ENCODE assay signal across 20 cellular contexts in the genomic region with DNA sequence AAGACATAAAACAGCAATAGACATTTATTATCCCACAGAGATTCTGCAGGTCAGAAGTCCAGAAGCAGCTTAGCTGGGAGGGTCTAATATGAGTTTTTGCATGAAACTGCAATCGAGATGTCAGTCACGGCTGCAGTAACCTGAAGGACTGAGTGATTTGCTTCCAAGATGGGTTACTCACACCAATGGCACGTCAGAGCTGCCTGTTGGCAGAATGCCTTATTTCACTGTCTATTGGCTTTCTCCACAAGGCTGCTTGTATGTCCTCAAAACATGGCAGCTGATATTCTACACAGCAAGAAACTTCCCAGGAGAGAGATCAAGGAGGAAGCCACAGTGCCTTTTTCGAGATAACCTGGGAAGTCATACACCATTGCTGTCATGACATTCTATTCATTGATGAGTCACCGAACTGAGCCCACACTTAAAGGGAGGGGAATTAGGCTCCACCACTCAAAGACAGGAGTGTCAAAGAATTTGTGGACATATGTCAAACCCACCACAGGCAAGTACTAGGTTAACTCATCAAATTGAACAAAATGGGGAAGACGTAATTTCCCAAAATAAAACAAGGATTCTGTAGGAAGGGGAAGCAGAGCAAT.
DNase-seq lines count a peak whose midpoint lies in the region; ATAC-seq, FAIRE-seq and TF ChIP-seq lines count a peak whose summit lies in the region.
"Had no signal": no experiment of that assay in that cellular context is flagged by ENCODE, and none has a peak within 500 bp of the region (broad histone marks: within the 10 kb centered on the region; RNA-seq: fewer than 3 reads in every experiment).

No MANE protein-coding gene starts in this region.

- BruUV-seq in endothelial cell of umbilical vein (replicated peaks; lab: Mats Ljungman, UMichigan) = no TSS peak

- no peaks in the 10 kb centered on the region; the same call in 1 of the 2 replicates for H3K27me3 ChIP-seq in GM23248 (replicated peaks; ENCODE audit: insufficient read depth)
- H3K27me3 ChIP-seq in endothelial cell of umbilical vein (ENCODE audit: control insufficient read depth in 2 of 2, insufficient read depth in 2 of 2, low read length in 2 of 2) = no peaks in the 10 kb centered on the region
- H3K27me3 ChIP-seq: left lung, testis had no signal

- H3K4me3 ChIP-seq in GM23248 (no peak overlapping the region), endothelial cell of umbilical vein (replicated peaks in 1 of 3; ENCODE audit: insufficient read depth in 1 of 3, low read depth in 1 of 3, low read length in 3 of 3) (no peak overlapping the region)
- H3K4me3 ChIP-seq: K562, left lung, testis had no signal

- H3K9me1 ChIP-seq in endothelial cell of umbilical vein (replicated peaks; ENCODE audit: control insufficient read depth, extremely low read depth, insufficient read depth, low read length) = no peaks in the 10 kb centered on the region

- H3K4me1 ChIP-seq in GM23248 (ENCODE audit: insufficient read depth) (no peaks in the 10 kb centered on the region), endothelial cell of umbilical vein (ENCODE audit: control insufficient read depth, extremely low read depth, insufficient read depth, low read length) (no peaks in the 10 kb centered on the region)
- H3K4me1 ChIP-seq: left lung, testis had no signal

- WGBS in GM23248 (ENCODE audit: low coverage in 1 of 2, low lambda C conversion rate in 2 of 2, missing lambda C conversion rate in 2 of 2), 2 experiments = 65 to 74% methylated on average over 6 of the region's 6 CpGs

- no peaks in the 10 kb centered on the region for H3F3A ChIP-seq in GM23248 (ENCODE audit: insufficient read depth)

- intact Hi-C loops in endothelial cell of umbilical vein (cut with micrococcal nuclease) (no loop called here), left colon (cut with DNase I, micrococcal nuclease) (no loop called here)

- dilution Hi-C loops in endothelial cell of umbilical vein (cut with MboI; ENCODE audit: extremely low pct_ligation_motif_present, low sequenced_read_pairs) = no loop called here

- no peak for TF ChIP-seq POLR2A in endothelial cell of umbilical vein (IDR thresholded peaks at IDR 0.05; ENCODE audit: low read depth, low read length)

- H3K4me2 ChIP-seq in GM23248 (ENCODE audit: unreplicated experiment) (no peak overlapping the region), endothelial cell of umbilical vein (ENCODE audit: insufficient read depth, low read length) (no peak overlapping the region)

- in situ Hi-C loops in GM23248 (cut with MboI) = no loop called here

- H3K9me3 ChIP-seq in GM23248 (ENCODE audit: low read depth) (no peaks in the 10 kb centered on the region), endothelial cell of umbilical vein (replicated peaks; ENCODE audit: control insufficient read depth, insufficient read depth, low read length) (no peaks in the 10 kb centered on the region)
- H3K9me3 ChIP-seq: left lung, testis had no signal

- H3K9ac ChIP-seq in GM23248 (no peak overlapping the region), endothelial cell of umbilical vein (replicated peaks; ENCODE audit: extremely low read depth, insufficient read depth, low read length) (no peak overlapping the region)

- H3K36me3 ChIP-seq in GM23248 (ENCODE audit: low read depth) = no peaks in the 10 kb centered on the region
- no peaks in the 10 kb centered on the region for H3K36me3 ChIP-seq in endothelial cell of umbilical vein (ENCODE audit: control insufficient read depth in 2 of 2, extremely low read depth in 1 of 2, insufficient read depth in 2 of 2, low read length in 2 of 2)
- H3K36me3 ChIP-seq: left lung had no signal

- ATAC-seq in left colon (peak; percentile 50), HG02610 (IDR thresholded peaks at IDR 0.05; ENCODE audit: unreplicated experiment) (no peak), HG03159 (IDR thresholded peaks at IDR 0.05; ENCODE audit: unreplicated experiment) (no peak)
- ATAC-seq: K562; left lung; Right ventricle myocardium inferior; stimulated activated effector memory CD8-positive, alpha-beta T cell treated with anti-CD3 and anti-CD28 coated beads, Interleukin-12 subunit alpha, Interleukin-12 subunit beta, amount 100 ng/mL, for 72 hours; T-cell had no signal

- H2AFZ ChIP-seq in GM23248 (no peak overlapping the region), endothelial cell of umbilical vein (ENCODE audit: low read depth, low read length) (no peak overlapping the region)

- CTCF ChIA-PET in endothelial cell of umbilical vein (lab: Charles Lee) = no interaction called here

- H3K79me2 ChIP-seq in GM23248 (ENCODE audit: insufficient read depth) = no peaks in the 10 kb centered on the region
- H3K79me2 ChIP-seq in endothelial cell of umbilical vein (ENCODE audit: control insufficient read depth, insufficient read depth, low read length) = no peaks in the 10 kb centered on the region

- peak; percentile 9 for DNase-seq in GM23248
- peak; percentile 9 for DNase-seq in SW480 (ENCODE audit: low spot score)
- no peak for DNase-seq in endothelial cell of umbilical vein (ENCODE audit: low read depth, low spot score)
- no peak for DNase-seq in left colon
- DNase-seq in central memory CD4-positive, alpha-beta T cell = no peak
- DNase-seq in NCI-H128 (lab: John Stamatoyannopoulos, UW; ENCODE audit: unreplicated experiment) = no peak
- DNase-seq: activated gamma-delta T cell treated with Interleukin-2 at 50 U/mL for 16 hours; CD4-positive, alpha-beta memory T cell; cortex of kidney; left lung; NCI-H2029 treated with DMSO at 0.1 percent for 48 hours; NCI-H510A; T-cell; testis had no signal

- no peaks in the 10 kb centered on the region for H3K9me2 ChIP-seq in GM23248 (ENCODE audit: insufficient read depth)

- POLR2A ChIA-PET in endothelial cell of umbilical vein (lab: Charles Lee) = no interaction called here

- FAIRE-seq in endothelial cell of umbilical vein (lab: Jason Lieb, UNC) = no peak
- FAIRE-seq: endometrium, K562 had no signal

- TF ChIP-seq CTCF in endothelial cell of umbilical vein (IDR thresholded peaks at IDR 0.05; ENCODE audit: extremely low read depth in 1 of 2, insufficient read depth in 1 of 2, low read depth in 1 of 2, low read length in 2 of 2) = no peak

- H4K20me1 ChIP-seq in GM23248 (ENCODE audit: insufficient read depth) (no peaks in the 10 kb centered on the region), endothelial cell of umbilical vein (replicated peaks; ENCODE audit: control insufficient read depth, extremely low read depth, insufficient read depth, low read length) (no peaks in the 10 kb centered on the region)

- no peak overlapping the region for H3K27ac ChIP-seq in GM23248
- H3K27ac ChIP-seq in endothelial cell of umbilical vein (ENCODE audit: insufficient read depth, low read depth, low read length) = no peak overlapping the region
- H3K27ac ChIP-seq: left lung, testis had no signal

TF ChIP-seq in endothelial cell of umbilical vein, 7 proteins besides CTCF, POLR2A, EP300 and RAD21:
- TF ChIP-seq, protein P1, sequence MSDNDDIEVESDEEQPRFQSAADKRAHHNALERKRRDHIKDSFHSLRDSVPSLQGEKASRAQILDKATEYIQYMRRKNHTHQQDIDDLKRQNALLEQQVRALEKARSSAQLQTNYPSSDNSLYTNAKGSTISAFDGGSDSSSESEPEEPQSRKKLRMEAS (IDR thresholded peaks at IDR 0.05; ENCODE audit: insufficient read depth, insufficient read length) = no peak
- TF ChIP-seq FOS (IDR thresholded peaks at IDR 0.05; ENCODE audit: borderline replicate concordance, insufficient read depth, low read length) = no peak
- TF ChIP-seq GATA2 (IDR thresholded peaks at IDR 0.05; ENCODE audit: insufficient read depth, insufficient read length, low read depth, low read length) = no peak
- TF ChIP-seq JUN (IDR thresholded peaks at IDR 0.05; ENCODE audit: borderline replicate concordance, insufficient read depth, insufficient read length, low read depth) = peak; percentile 12
- TF ChIP-seq MYC (IDR thresholded peaks at IDR 0.05; ENCODE audit: low read depth, low read length) = no peak

Comparison
In these comparisons a context has a peak if more than half of its experiments do, and no peak if none do; other contexts are left out.
1. DNase-seq: peak in GM23248 (single experiment) and SW480 (single experiment); none in endothelial cell of umbilical vein (single experiment), left colon (0 of 2), central memory CD4-positive, alpha-beta T cell (single experiment) and NCI-H128 (single experiment).